Comparison of ENCODE assay signal across 8 cellular contexts in genomic region chr1:201709564-201710295, GRCh38.
DNase-seq lines count a peak whose midpoint lies in the region; FAIRE-seq and TF ChIP-seq lines count a peak whose summit lies in the region.

No MANE protein-coding gene starts in this region.

- no peaks in the 10 kb centered on the region for H3K36me3 Mint-ChIP-seq in T-helper 2 cell treated with Interferon-gamma antibody and Interleukin-4, amounts not matched to agents 5 μg/mL and 100 μg/mL, for 36 hours (ENCODE audit: low read depth)

- no peaks in the 10 kb centered on the region for H3K9me3 ChIP-seq in ascending aorta

- H3K9me3 Mint-ChIP-seq in T-helper 2 cell treated with Interferon-gamma antibody and Interleukin-4, amounts not matched to agents 5 μg/mL and 100 μg/mL, for 36 hours: no peaks in the 10 kb centered on the region

- FAIRE-seq in GM19239 (lab: Jason Lieb, UNC): no peak

- H3K4me1 ChIP-seq in ascending aorta: peaks cover 33 to 47% of the 10 kb centered on the region in 2 donors

- peak; percentile 86 for TF ChIP-seq RAD21 in Ishikawa (IDR thresholded peaks at IDR 0.05; ENCODE audit: low read depth)

- no peaks in the 10 kb centered on the region for H3K36me3 ChIP-seq in ascending aorta

- intact Hi-C loops in ascending aorta (cut with DNase I): loop anchor here (1.0 kb wide), 1 partner anchor 84 kb away; no protein-coding TSS in a partner anchor

- no peaks in the 10 kb centered on the region for H3K4me1 Mint-ChIP-seq in T-helper 2 cell treated with Interferon-gamma antibody and Interleukin-4, amounts not matched to agents 5 μg/mL and 100 μg/mL, for 36 hours (ENCODE audit: low read depth)

- H3K27me3 ChIP-seq in ascending aorta: no peaks in the 10 kb centered on the region

- H3K27ac ChIP-seq in C4-2B (no peak overlapping the region), ascending aorta (peak overlapping the region; percentile 93 to 97)

- no peak for TF ChIP-seq EP300 in Ishikawa (IDR thresholded peaks at IDR 0.05; ENCODE audit: borderline replicate concordance)

- no peak overlapping the region for H3K4me3 ChIP-seq in ascending aorta

- TF ChIP-seq CTCF in C4-2B (conservative IDR thresholded peaks at IDR 0.05) (peak; percentile 94), ascending aorta (IDR thresholded peaks at IDR 0.05) (peak; percentile 91)

- H3K27me3 Mint-ChIP-seq in T-helper 2 cell treated with Interferon-gamma antibody and Interleukin-4, amounts not matched to agents 5 μg/mL and 100 μg/mL, for 36 hours (ENCODE audit: low read depth): peaks cover 3% of the 10 kb centered on the region

- H3K4me3 Mint-ChIP-seq in T-helper 2 cell treated with Interferon-gamma antibody and Interleukin-4, amounts not matched to agents 5 μg/mL and 100 μg/mL, for 36 hours: no peak overlapping the region

- DNase-seq in GM19239 (ENCODE audit: insufficient read length, low spot score) (peak; percentile 72), ascending aorta (ENCODE audit: low spot score in 2 of 2) (peak in 1 of 2 donors; percentile 86), iPS-NIHi7 (ENCODE audit: extremely low spot score) (peak; percentile 83), KG1 (lab: John Stamatoyannopoulos, UW) (no peak)
- DNase-seq in T-helper 2 cell treated with Interferon-gamma antibody and Interleukin-4, amounts not matched to agents 5 μg/mL and 100 μg/mL, for 36 hours (ENCODE audit: low spot score): peak; percentile 25
- peak; percentile 55 for DNase-seq in stimulated activated CD4-positive, alpha-beta T cell treated with anti-CD3 and anti-CD28 coated beads, Interleukin-12 subunit alpha, Interleukin-12 subunit beta, amount 100 ng/mL, for 4 hours

- H3K27ac Mint-ChIP-seq in T-helper 2 cell treated with Interferon-gamma antibody and Interleukin-4, amounts not matched to agents 5 μg/mL and 100 μg/mL, for 36 hours: no peak overlapping the region

TF ChIP-seq in Ishikawa, 13 proteins besides CTCF, POLR2A, EP300 and RAD21:
- TF ChIP-seq FOXM1 (IDR thresholded peaks at IDR 0.05; ENCODE audit: borderline replicate concordance, low read depth): no peak
- no peak for TF ChIP-seq TAF1 (IDR thresholded peaks at IDR 0.05; ENCODE audit: low read depth)
- TF ChIP-seq CEBPB (IDR thresholded peaks at IDR 0.05): no peak
- TF ChIP-seq USF1 (IDR thresholded peaks at IDR 0.05): no peak
- TF ChIP-seq TCF12 (IDR thresholded peaks at IDR 0.05; ENCODE audit: low read depth): no peak
